5 cellular contexts compared by ENCODE assay signal in genomic region chr1:109695138-109695537, GRCh38. TPM values are rescaled to one million over a fixed set of nuclear protein-coding genes. Genes with fewer than 3 reads are reported as not detected.
"Had no signal": no experiment of that assay in that cellular context is flagged by ENCODE, and none has a peak within 500 bp of the region (broad histone marks: within the 10 kb centered on the region; RNA-seq: fewer than 3 reads in every experiment).

No MANE protein-coding gene starts in this region.

RNA-seq across cellular contexts. Expression of gene GSTM1, which starts 7.5 kb away (rescaled TPM):
- total RNA-seq: GM23248, GM23338, H4, H7 had no signal
- polyA plus RNA-seq: GM23248, GM23338 had no signal

RNA-seq across cellular contexts. Expression of gene GSTM5, which starts 16.9 kb away (rescaled TPM):
- total RNA-seq: H4, H7, H9 had no signal
